In genomic region chr5:65722575-65723424, GRCh38 we compare ENCODE assay signal across 7 cellular contexts. TPM values are rescaled to one million over a fixed set of nuclear protein-coding genes. Genes with fewer than 3 reads are reported as not detected.
DNase-seq lines count a peak whose midpoint lies in the region; ATAC-seq and TF ChIP-seq lines count a peak whose summit lies in the region.

No MANE protein-coding gene starts in this region.

- in situ Hi-C loops in G401 (cut with HindIII; ENCODE audit: low sequenced_read_pairs): no loop called here
- in situ Hi-C loops in T47D (cut with HindIII; ENCODE audit: low pct_unique_long_range_greater_than_20kb, low sequenced_read_pairs): no loop called here

- no peaks in the 10 kb centered on the region for H4K20me1 ChIP-seq in OCI-LY3 (ENCODE audit: insufficient read depth, low read length)

- ATAC-seq in HG03378 (IDR thresholded peaks at IDR 0.05; ENCODE audit: unreplicated experiment): peak; percentile 2
- ATAC-seq in GM21737 (IDR thresholded peaks at IDR 0.05; ENCODE audit: unreplicated experiment): no peak

- TF ChIP-seq POLR2A in sigmoid colon (IDR thresholded peaks at IDR 0.05): no peak

- H3K9me3 ChIP-seq in OCI-LY3 (ENCODE audit: insufficient read depth, low read length): no peaks in the 10 kb centered on the region
- H3K9me3 ChIP-seq in iPS-18c (ENCODE audit: control insufficient read depth, insufficient read depth, low read length): no peaks in the 10 kb centered on the region
- no peaks in the 10 kb centered on the region for H3K9me3 ChIP-seq in sigmoid colon

- intact Hi-C loops in sigmoid colon (cut with DNase I): loop anchor here (1.0 to 5.0 kb wide), 2 partner anchors 205 to 422 kb away; partner anchors contain the start of genes ERBIN and SREK1

- peak overlapping the region; percentile 65 for H2AFZ ChIP-seq in OCI-LY3 (ENCODE audit: low read depth, low read length)

- H3K4me1 ChIP-seq in OCI-LY3 (ENCODE audit: low read length): peaks cover 21% of the 10 kb centered on the region
- peaks cover 0 to 25% (median 4%) of the 10 kb centered on the region in 4 donors for H3K4me1 ChIP-seq in sigmoid colon

- H3K9ac ChIP-seq in OCI-LY3 (ENCODE audit: low read length): peak overlapping the region; percentile 84

- TF ChIP-seq CTCF in OCI-LY3 (IDR thresholded peaks at IDR 0.05; ENCODE audit: low read depth, low read length) (no peak), sigmoid colon (IDR thresholded peaks at IDR 0.05) (no peak)

- WGBS in sigmoid colon, 2 donors: 7 to 8% methylated on average over 29 of the region's 29 CpGs

- H3K4me3 ChIP-seq in OCI-LY3 (ENCODE audit: low read length) (peak overlapping the region; percentile 95), iPS-18c (ENCODE audit: insufficient read depth, low read depth, low read length) (peak overlapping the region; percentile 93), sigmoid colon (peak overlapping the region; percentile 84 to 98 (median 94))

- H3K27ac ChIP-seq in OCI-LY3 (ENCODE audit: low read length) (peak overlapping the region; percentile 28), sigmoid colon (peak overlapping the region; percentile 69 to 87 (median 80))

- H3K27me3 ChIP-seq in OCI-LY3 (ENCODE audit: low read depth, low read length): no peaks in the 10 kb centered on the region
- no peaks in the 10 kb centered on the region for H3K27me3 ChIP-seq in sigmoid colon

- H3K36me3 ChIP-seq in OCI-LY3 (replicated peaks; ENCODE audit: low read depth, low read length) (peaks cover 11% of the 10 kb centered on the region), sigmoid colon (no peaks in the 10 kb centered on the region)

- DNase-seq in G401 (ENCODE audit: low spot score): peak; percentile 69
- DNase-seq in T47D (ENCODE audit: low read depth in 1 of 2, low spot score in 1 of 2): peak; percentile 57 to 65
- DNase-seq in sigmoid colon: no peak

- H3K4me2 ChIP-seq in OCI-LY3 (ENCODE audit: low read length): peak overlapping the region; percentile 95

- peaks cover 71% of the 10 kb centered on the region for H3K79me2 ChIP-seq in OCI-LY3 (ENCODE audit: low read length)

- TF ChIP-seq EP300 in sigmoid colon (IDR thresholded peaks at IDR 0.05): no peak

RNA-seq across cellular contexts. Expression of gene NLN, which starts 0.8 kb away (rescaled TPM):
- total RNA-seq in G401 (2014; rRNA removed; shearing (Covaris generic)): 53.6 and 81.4 TPM in 2 replicates
- total RNA-seq in sigmoid colon: 1 to 10 TPM; 4.8 to 8.9 (median 7.0) TPM
- 10 to 100 TPM in 2 of 3 donors, 1 to 10 TPM in 1; 7.1 to 43.7 (median 27.6) TPM for polyA plus RNA-seq in sigmoid colon

RNA-seq across cellular contexts. Expression of gene SGTB, which starts 0.9 kb away (rescaled TPM):
- total RNA-seq in G401 (2014; rRNA removed; shearing (Covaris generic)): 14.0 and 18.7 TPM in 2 replicates
- 10 to 100 TPM; 10.2 to 13.9 (median 11.6) TPM for total RNA-seq in sigmoid colon
- 1 to 10 TPM; 1.2 to 2.4 (median 1.4) TPM for polyA plus RNA-seq in sigmoid colon
